ENCODE assay signal across 28 cellular contexts in genomic region chr3:175057406-175057805, GRCh38.
A peak's percentile ranks its signal among the peaks of the same experiment; 100 is the strongest.
DNase-seq lines count a peak whose midpoint lies in the region; ATAC-seq and TF ChIP-seq lines count a peak whose summit lies in the region.
"Had no signal": no experiment of that assay in that cellular context is flagged by ENCODE, and none has a peak within 500 bp of the region (broad histone marks: within the 10 kb centered on the region; RNA-seq: fewer than 3 reads in every experiment).

No MANE protein-coding gene starts in this region.

- ATAC-seq in GM21786 (IDR thresholded peaks at IDR 0.05; ENCODE audit: unreplicated experiment) = no peak
- ATAC-seq: A549; activated CD8-positive, alpha-beta memory T cell treated with anti-CD3 and anti-CD28 coated beads, Interleukin-2, amount 10 ng/mL, durations not matched to agents 7 days and 5 days; body of pancreas; GM23338; naive thymus-derived CD4-positive, alpha-beta T cell; stimulated activated naive CD8-positive, alpha-beta T cell treated with anti-CD3 and anti-CD28 coated beads, Interleukin-15, amount 100 ng/mL, for 72 hours had no signal

- TF ChIP-seq CTCF in HEK293 (tag by site-specific recombination; IDR thresholded peaks at IDR 0.05) (no peak), glutamatergic neuron (IDR thresholded peaks at IDR 0.05; ENCODE audit: partially characterized antibody, unreplicated experiment) (no peak)

- no peaks in the 10 kb centered on the region for H3K9me3 ChIP-seq in HEK293 (ENCODE audit: control insufficient read depth, insufficient read depth, low read depth, low read length)
- H3K9me3 ChIP-seq: A549, body of pancreas had no signal

- H3K4me3 ChIP-seq in HEK293 (ENCODE audit: low read depth, low read length) = no peak overlapping the region
- H3K4me3 ChIP-seq: A549, body of pancreas, GM23338 had no signal

- intact Hi-C loops in activated T-helper 1 cell treated with anti-CD3 and anti-CD28 coated beads, Interleukin-12 subunit alpha, Interleukin-12 subunit beta, Interleukin-2, Interleukin-4 antibody, amounts not matched to agents 30 ng/mL and 10 ng/mL and 1 ng/mL, durations not matched to agents 14 hours and 24 hours and 36 hours (cut with micrococcal nuclease) = no loop called here

- peak; percentile 41 for DNase-seq in Ammon's horn (ENCODE audit: low spot score)
- peak; percentile 92 for DNase-seq in NCI-H69 (lab: John Stamatoyannopoulos, UW)
- DNase-seq in glutamatergic neuron = no peak
- no peak for DNase-seq in activated T-helper 1 cell treated with anti-CD3 and anti-CD28 coated beads, Interleukin-12 subunit alpha, Interleukin-12 subunit beta, Interleukin-2, Interleukin-4 antibody, amounts not matched to agents 30 ng/mL and 10 ng/mL and 1 ng/mL, durations not matched to agents 14 hours and 24 hours and 36 hours (ENCODE audit: low spot score)
- no peak for DNase-seq in stimulated activated CD4-positive, alpha-beta T cell treated with anti-CD3 and anti-CD28 coated beads, Interleukin-1b, Interleukin-23, amount 100 ng/mL, for 48 hours
- no peak for DNase-seq in NCI-H510A treated with DMSO at 0.1 percent for 48 hours (lab: John Stamatoyannopoulos, UW)
- DNase-seq: activated B cell treated with CpG ODN at 0.5 μM for 24 hours; activated CD8-positive, alpha-beta memory T cell treated with anti-CD3 and anti-CD28 coated beads, Interleukin-2, amount 10 ng/mL, durations not matched to agents 7 days and 5 days; activated naive CD4-positive, alpha-beta T cell; activated T-cell treated with anti-CD3 and anti-CD28 coated beads, Interleukin-2, amount 50 U/mL, for 48 hours; body of pancreas; DMS79; kidney; midbrain; naive thymus-derived CD4-positive, alpha-beta T cell; NCI-H1048; NCI-H187 treated with DMSO at 0.1 percent for 48 hours; NCI-H510A; occipital lobe; small intestine; stimulated activated CD8-positive, alpha-beta memory T cell treated with anti-CD3 and anti-CD28 coated beads, Interleukin-4, amount 100 ng/mL, for 48 hours; stimulated activated naive CD8-positive, alpha-beta T cell treated with anti-CD3 and anti-CD28 coated beads, Interleukin-15, amount 100 ng/mL, for 72 hours; T-helper 1 cell had no signal

- H3K4me3 Mint-ChIP-seq in glutamatergic neuron (ENCODE audit: unreplicated experiment) = no peak overlapping the region
- no peak overlapping the region for H3K4me3 Mint-ChIP-seq in activated T-helper 1 cell treated with anti-CD3 and anti-CD28 coated beads, Interleukin-12 subunit alpha, Interleukin-12 subunit beta, Interleukin-2, Interleukin-4 antibody, amounts not matched to agents 30 ng/mL and 10 ng/mL and 1 ng/mL, durations not matched to agents 14 hours and 24 hours and 36 hours
- H3K4me3 Mint-ChIP-seq: activated B cell treated with CpG ODN at 0.5 μM for 24 hours; activated CD8-positive, alpha-beta memory T cell treated with anti-CD3 and anti-CD28 coated beads, Interleukin-2, amount 10 ng/mL, durations not matched to agents 7 days and 5 days; GM23338; IgD-negative memory B cell; stimulated activated naive CD8-positive, alpha-beta T cell treated with anti-CD3 and anti-CD28 coated beads, Interleukin-15, amount 100 ng/mL, for 72 hours had no signal

- no peaks in the 10 kb centered on the region for H3K4me1 ChIP-seq in HEK293 (ENCODE audit: control insufficient read depth, insufficient read depth, low read length)
- H3K4me1 ChIP-seq: A549 had no signal

- no peaks in the 10 kb centered on the region for H3K36me3 ChIP-seq in HEK293 (ENCODE audit: control insufficient read depth in 2 of 2, insufficient read depth in 1 of 2, low read length in 2 of 2)

- no peak overlapping the region for H3K27ac ChIP-seq in HEK293 (ENCODE audit: extremely low read depth, low read depth, low read length)
- H3K27ac ChIP-seq: A549, body of pancreas had no signal

- CTCF ChIA-PET in HEK293 (lab: Yijun Ruan, JAX) = interaction anchor here (0.6 kb wide), 1 partner anchor 1283 kb away, joined by 4 read pairs; no protein-coding TSS in a partner anchor

- POLR2A ChIA-PET in HEK293 (lab: Yijun Ruan, JAX) = no interaction called here

- H3K27me3 Mint-ChIP-seq in glutamatergic neuron (ENCODE audit: unreplicated experiment) = no peaks in the 10 kb centered on the region
- H3K27me3 Mint-ChIP-seq in activated T-helper 1 cell treated with anti-CD3 and anti-CD28 coated beads, Interleukin-12 subunit alpha, Interleukin-12 subunit beta, Interleukin-2, Interleukin-4 antibody, amounts not matched to agents 30 ng/mL and 10 ng/mL and 1 ng/mL, durations not matched to agents 14 hours and 24 hours and 36 hours (ENCODE audit: insufficient read depth) = no peaks in the 10 kb centered on the region
- H3K27me3 Mint-ChIP-seq: activated B cell treated with CpG ODN at 0.5 μM for 24 hours; activated CD8-positive, alpha-beta memory T cell treated with anti-CD3 and anti-CD28 coated beads, Interleukin-2, amount 10 ng/mL, durations not matched to agents 7 days and 5 days; IgD-negative memory B cell; naive thymus-derived CD4-positive, alpha-beta T cell; stimulated activated naive CD8-positive, alpha-beta T cell treated with anti-CD3 and anti-CD28 coated beads, Interleukin-15, amount 100 ng/mL, for 72 hours had no signal

- H3K36me3 Mint-ChIP-seq in glutamatergic neuron (ENCODE audit: unreplicated experiment) = peaks cover 5% of the 10 kb centered on the region
- H3K36me3 Mint-ChIP-seq in activated T-helper 1 cell treated with anti-CD3 and anti-CD28 coated beads, Interleukin-12 subunit alpha, Interleukin-12 subunit beta, Interleukin-2, Interleukin-4 antibody, amounts not matched to agents 30 ng/mL and 10 ng/mL and 1 ng/mL, durations not matched to agents 14 hours and 24 hours and 36 hours (ENCODE audit: low read depth) = no peaks in the 10 kb centered on the region
- H3K36me3 Mint-ChIP-seq: activated CD8-positive, alpha-beta memory T cell treated with anti-CD3 and anti-CD28 coated beads, Interleukin-2, amount 10 ng/mL, durations not matched to agents 7 days and 5 days had no signal

- peak overlapping the region; percentile 10 for H3K27ac Mint-ChIP-seq in glutamatergic neuron (ENCODE audit: unreplicated experiment)
- H3K27ac Mint-ChIP-seq in activated T-helper 1 cell treated with anti-CD3 and anti-CD28 coated beads, Interleukin-12 subunit alpha, Interleukin-12 subunit beta, Interleukin-2, Interleukin-4 antibody, amounts not matched to agents 30 ng/mL and 10 ng/mL and 1 ng/mL, durations not matched to agents 14 hours and 24 hours and 36 hours = no peak overlapping the region
- H3K27ac Mint-ChIP-seq: activated B cell treated with CpG ODN at 0.5 μM for 24 hours; activated CD8-positive, alpha-beta memory T cell treated with anti-CD3 and anti-CD28 coated beads, Interleukin-2, amount 10 ng/mL, durations not matched to agents 7 days and 5 days; GM23338; IgD-negative memory B cell; naive thymus-derived CD4-positive, alpha-beta T cell; stimulated activated naive CD8-positive, alpha-beta T cell treated with anti-CD3 and anti-CD28 coated beads, Interleukin-15, amount 100 ng/mL, for 72 hours had no signal

- H3K9me3 Mint-ChIP-seq in glutamatergic neuron (ENCODE audit: unreplicated experiment) = peaks cover 4% of the 10 kb centered on the region
- peaks cover 26% of the 10 kb centered on the region for H3K9me3 Mint-ChIP-seq in activated T-helper 1 cell treated with anti-CD3 and anti-CD28 coated beads, Interleukin-12 subunit alpha, Interleukin-12 subunit beta, Interleukin-2, Interleukin-4 antibody, amounts not matched to agents 30 ng/mL and 10 ng/mL and 1 ng/mL, durations not matched to agents 14 hours and 24 hours and 36 hours

- peaks cover 14% of the 10 kb centered on the region for H3K4me1 Mint-ChIP-seq in glutamatergic neuron (ENCODE audit: low read depth, unreplicated experiment)
- H3K4me1 Mint-ChIP-seq in activated T-helper 1 cell treated with anti-CD3 and anti-CD28 coated beads, Interleukin-12 subunit alpha, Interleukin-12 subunit beta, Interleukin-2, Interleukin-4 antibody, amounts not matched to agents 30 ng/mL and 10 ng/mL and 1 ng/mL, durations not matched to agents 14 hours and 24 hours and 36 hours (ENCODE audit: low read depth) = no peaks in the 10 kb centered on the region
- H3K4me1 Mint-ChIP-seq: activated B cell treated with CpG ODN at 0.5 μM for 24 hours; activated CD8-positive, alpha-beta memory T cell treated with anti-CD3 and anti-CD28 coated beads, Interleukin-2, amount 10 ng/mL, durations not matched to agents 7 days and 5 days; IgD-negative memory B cell; stimulated activated naive CD8-positive, alpha-beta T cell treated with anti-CD3 and anti-CD28 coated beads, Interleukin-15, amount 100 ng/mL, for 72 hours had no signal

TF ChIP-seq in HEK293, 187 proteins besides CTCF, POLR2A, EP300 and RAD21:
- TF ChIP-seq ZIC2 (tag by site-specific recombination; IDR thresholded peaks at IDR 0.05) (peak; percentile 52; the same call in 1 of the 2 replicates), ZNF670 (tag by site-specific recombination; IDR thresholded peaks at IDR 0.05; ENCODE audit: low read depth) (no peak)

Comparison
In these comparisons a context has a peak if more than half of its experiments do, and no peak if none do; other contexts are left out.
1. DNase-seq: peak in Ammon's horn (single experiment) and NCI-H69 (single experiment); none in glutamatergic neuron (single experiment), activated T-helper 1 cell treated with anti-CD3 and anti-CD28 coated beads, Interleukin-12 subunit alpha, Interleukin-12 subunit beta, Interleukin-2, Interleukin-4 antibody, amounts not matched to agents 30 ng/mL and 10 ng/mL and 1 ng/mL, durations not matched to agents 14 hours and 24 hours and 36 hours (single experiment), stimulated activated CD4-positive, alpha-beta T cell treated with anti-CD3 and anti-CD28 coated beads, Interleukin-1b, Interleukin-23, amount 100 ng/mL, for 48 hours (single experiment) and NCI-H510A treated with DMSO at 0.1 percent for 48 hours (single experiment).